In genomic region chr16:67666538-67667433, GRCh38 we compare ENCODE assay signal across 9 cellular contexts. TPM values are rescaled to one million over a fixed set of nuclear protein-coding genes. Genes with fewer than 3 reads are reported as not detected.
DNase-seq lines count a peak whose midpoint lies in the region; ATAC-seq, FAIRE-seq and TF ChIP-seq lines count a peak whose summit lies in the region.
"Had no signal": no experiment of that assay in that cellular context is flagged by ENCODE, and none has a peak within 500 bp of the region (broad histone marks: within the 10 kb centered on the region; RNA-seq: fewer than 3 reads in every experiment).

TSS of gene C16orf86 (plus strand) at chr16:67666814. CDS start at chr16:67666971, 157 bp downstream.
TSS of gene ENKD1 (minus strand) at chr16:67666750. CDS start at chr16:67666442, 308 bp downstream.

- DNase-seq in CD8-positive, alpha-beta memory T cell, result peak; percentile 75 to 90 (median 77)
- peak; percentile 74 for DNase-seq in Jurkat, Clone E6-1 (ENCODE audit: low read depth, low spot score)
- DNase-seq in SKM-1 treated with dmso at 0.1 percent for 144 hours (lab: John Stamatoyannopoulos, UW; ENCODE audit: unreplicated experiment) (peak; percentile 80), Right ventricle myocardium superior (peak; percentile 92), pancreas (peak; percentile 87 to 96 (median 90))

- H3K27me3 ChIP-seq in CD8-positive, alpha-beta memory T cell (ENCODE audit: insufficient read depth, low read length, poor library complexity, severe bottlenecking), result no peaks in the 10 kb centered on the region
- H3K27me3 ChIP-seq in pancreas, result no peaks in the 10 kb centered on the region
- no peaks in the 10 kb centered on the region for H3K27me3 ChIP-seq in thymus (ENCODE audit: control insufficient read depth, insufficient read depth)

- H3K9me3 Mint-ChIP-seq in CD8-positive, alpha-beta memory T cell, result no peaks in the 10 kb centered on the region
- H3K9me3 Mint-ChIP-seq in activated naive CD8-positive, alpha-beta T cell (ENCODE audit: low read depth), result no peaks in the 10 kb centered on the region

- H3K9me3 ChIP-seq in CD8-positive, alpha-beta memory T cell (ENCODE audit: low read length), result no peaks in the 10 kb centered on the region
- H3K9me3 ChIP-seq in pancreas (no peaks in the 10 kb centered on the region), thymus (ENCODE audit: control insufficient read depth) (no peaks in the 10 kb centered on the region)

- H3K4me1 Mint-ChIP-seq in CD8-positive, alpha-beta memory T cell, result peaks cover 7 to 28% (median 12%) of the 10 kb centered on the region in 3 donors
- H3K4me1 Mint-ChIP-seq in activated naive CD8-positive, alpha-beta T cell (ENCODE audit: low read depth), result peaks cover 16% of the 10 kb centered on the region

- H3K36me3 ChIP-seq in CD8-positive, alpha-beta memory T cell (ENCODE audit: insufficient read depth, low read length), result no peaks in the 10 kb centered on the region
- H3K36me3 ChIP-seq in pancreas, result no peaks in the 10 kb centered on the region
- peaks cover 14% of the 10 kb centered on the region for H3K36me3 ChIP-seq in thymus (ENCODE audit: control insufficient read depth, insufficient read depth)

- TF ChIP-seq CTCF in pancreas (IDR thresholded peaks at IDR 0.05), result no peak

- H3K27me3 Mint-ChIP-seq in CD8-positive, alpha-beta memory T cell, result no peaks in the 10 kb centered on the region
- H3K27me3 Mint-ChIP-seq in activated naive CD8-positive, alpha-beta T cell, result no peaks in the 10 kb centered on the region

- peak within 1 kb of the TSS; percentile 43 for H3K27ac ChIP-seq in CD8-positive, alpha-beta memory T cell (ENCODE audit: low read depth, low read length)
- H3K27ac ChIP-seq in pancreas, result peak within 1 kb of the TSS; percentile 71 to 93 (median 83)
- peak within 1 kb of the TSS; percentile 73 for H3K27ac ChIP-seq in thymus (ENCODE audit: low read depth)

- intact Hi-C loops in Right ventricle myocardium superior (cut with DNase I), result loop anchor here (5.0 kb wide), 1 partner anchor 144 kb away; no protein-coding TSS in a partner anchor
- intact Hi-C loops in pancreas (cut with DNase I), result loop anchor here in 1 of 3 donors (10.0 kb wide), 1 partner anchor 142 kb away; the partner anchor contains the start of gene RIPOR1

- POLR2A ChIA-PET in CD8-positive, alpha-beta memory T cell (lab: Charles Lee), result interaction anchor here (1.0 to 2.8 kb wide), 3 partner anchors 13 to 104 kb away, joined by 3 to 9 read pairs (median 3); partner anchors contain the start of genes CARMIL2 and CTCF

- H3K4me3 Mint-ChIP-seq in CD8-positive, alpha-beta memory T cell, result peak within 1 kb of the TSS; percentile 67 to 94 (median 80)
- H3K4me3 Mint-ChIP-seq in activated naive CD8-positive, alpha-beta T cell, result peak within 1 kb of the TSS; percentile 81

- peaks cover 0 to 3% (median 0%) of the 10 kb centered on the region in 3 donors for H3K36me3 Mint-ChIP-seq in CD8-positive, alpha-beta memory T cell
- H3K36me3 Mint-ChIP-seq in activated naive CD8-positive, alpha-beta T cell, result peaks cover 5% of the 10 kb centered on the region

- H3K27ac Mint-ChIP-seq in CD8-positive, alpha-beta memory T cell, result peak within 1 kb of the TSS in 7 of 8 donors; percentile 29 to 91 (median 71)
- peak within 1 kb of the TSS; percentile 68 for H3K27ac Mint-ChIP-seq in activated naive CD8-positive, alpha-beta T cell

- CTCF ChIA-PET in CD8-positive, alpha-beta memory T cell (lab: Charles Lee), result interaction anchor here (0.6 to 7.7 kb wide), 14 partner anchors 8 to 205 kb away, joined by 3 to 95 read pairs (median 4); partner anchors contain the start of genes CARMIL2 and CTCF

- 6 to 8% methylated on average over 72 to 77 of the region's 77 CpGs for WGBS in pancreas, 2 donors
- 6% methylated on average over 77 of the region's 77 CpGs for WGBS in thymus

- peaks cover 18% of the 10 kb centered on the region for H3K4me1 ChIP-seq in CD8-positive, alpha-beta memory T cell (ENCODE audit: insufficient read depth, low read length)
- H3K4me1 ChIP-seq in pancreas (peaks cover 26 to 38% (median 33%) of the 10 kb centered on the region in 3 donors), thymus (ENCODE audit: control insufficient read depth, insufficient read depth, low read length) (peaks cover 19% of the 10 kb centered on the region)

- ATAC-seq in GM21367 (IDR thresholded peaks at IDR 0.05; ENCODE audit: unreplicated experiment) (peak; percentile 39), Right ventricle myocardium superior (ENCODE audit: poor library complexity) (peak; percentile 86), pancreas (peak; percentile 67 to 79 (median 72))

- no peak for FAIRE-seq in pancreas (lab: Jason Lieb, UNC)
- FAIRE-seq: endometrium had no signal

- peak within 1 kb of the TSS; percentile 66 for H3K4me3 ChIP-seq in CD8-positive, alpha-beta memory T cell (ENCODE audit: low read length)
- peak within 1 kb of the TSS; percentile 62 for H3K4me3 ChIP-seq in Jurkat, Clone E6-1 (ENCODE audit: low read length)
- H3K4me3 ChIP-seq in pancreas, result peak within 1 kb of the TSS; percentile 83 to 94 (median 87)
- peak within 1 kb of the TSS; percentile 90 for H3K4me3 ChIP-seq in thymus (ENCODE audit: low read length)

RNA-seq across cellular contexts. Expression of gene C16orf86, which starts in this region (rescaled TPM):
- 1 to 10 TPM in 1 of 2 experiments, under 1 TPM in 1; 0.79 to 1.9 TPM for total RNA-seq in CD8-positive, alpha-beta memory T cell
- 2.7 TPM for polyA plus RNA-seq in CD8-positive, alpha-beta memory T cell
- polyA plus RNA-seq in Jurkat, Clone E6-1 (2012; ENCODE audit: insufficient read depth, insufficient read length), result 2.6 TPM
- total RNA-seq in Right ventricle myocardium superior (4.3 TPM), pancreas (1 to 10 TPM; 1.4 to 4.1 (median 2.4) TPM)
- polyA plus RNA-seq in pancreas (1 to 10 TPM; 5.7 to 7.6 TPM), thymus (9.4 TPM)

RNA-seq across cellular contexts. Expression of gene ENKD1, which starts in this region (rescaled TPM):
- total RNA-seq in CD8-positive, alpha-beta memory T cell, result 10 to 100 TPM; 15.1 to 15.6 TPM
- 1.7 TPM for polyA plus RNA-seq in CD8-positive, alpha-beta memory T cell
- polyA plus RNA-seq in Jurkat, Clone E6-1 (2012; ENCODE audit: insufficient read depth, insufficient read length), result 21.7 TPM
- 8.8 TPM for total RNA-seq in Right ventricle myocardium superior
- total RNA-seq in pancreas, result 10 to 100 TPM; 24.3 to 60.1 (median 44.2) TPM
- 100 to 1,000 TPM; 150 to 171 TPM for polyA plus RNA-seq in pancreas
- 31.3 TPM for polyA plus RNA-seq in thymus

Comparison
In these comparisons a context has a peak if more than half of its experiments do, and no peak if none do; other contexts are left out.
1. Peak in every context shown above with its lines: DNase-seq, ATAC-seq, H3K4me3 ChIP-seq and H3K27ac ChIP-seq.
2. RNA of gene ENKD1 (polyA plus RNA-seq): 150 to 171 TPM in pancreas and 31.3 TPM in thymus (single experiment); 1.7 TPM in CD8-positive, alpha-beta memory T cell (single experiment); every median in the first group is over 10 times any median in the second.